Comparison of ENCODE assay signal across 10 cellular contexts in genomic region chr1:158996998-158997397, GRCh38.
"Had no signal": no experiment of that assay in that cellular context is flagged by ENCODE, and none has a peak within 500 bp of the region (broad histone marks: within the 10 kb centered on the region; RNA-seq: fewer than 3 reads in every experiment).

No MANE protein-coding gene starts in this region.

- H3K9me3 Mint-ChIP-seq: endodermal cell had no signal

- H3K4me3 Mint-ChIP-seq: activated naive CD8-positive, alpha-beta T cell treated with anti-CD3 and anti-CD28 coated beads, Interleukin-2, amount 50 U/mL, for 24 hours; endodermal cell; naive B cell had no signal

- H3K27ac Mint-ChIP-seq: activated naive CD8-positive, alpha-beta T cell treated with anti-CD3 and anti-CD28 coated beads, Interleukin-2, amount 50 U/mL, for 24 hours; endodermal cell had no signal

- DNase-seq: activated naive CD4-positive, alpha-beta T cell; activated naive CD8-positive, alpha-beta T cell treated with anti-CD3 and anti-CD28 coated beads, Interleukin-2, amount 50 U/mL, for 24 hours; endodermal cell; mammary epithelial cell; naive B cell; stimulated activated CD4-positive, alpha-beta T cell treated with anti-CD3 and anti-CD28 coated beads, Interleukin-15, amount 100 ng/mL, for 24 hours; stimulated activated CD4-positive, alpha-beta T cell treated with anti-CD3 and anti-CD28 coated beads, Interleukin-4, amount 100 ng/mL, for 1 hour; stimulated activated naive CD4-positive, alpha-beta T cell; uterus had no signal

- ATAC-seq: activated naive CD8-positive, alpha-beta T cell treated with anti-CD3 and anti-CD28 coated beads, Interleukin-2, amount 50 U/mL, for 24 hours; gastroesophageal sphincter had no signal

- H3K27me3 Mint-ChIP-seq: activated naive CD8-positive, alpha-beta T cell treated with anti-CD3 and anti-CD28 coated beads, Interleukin-2, amount 50 U/mL, for 24 hours had no signal
